14 cellular contexts compared by ENCODE assay signal in the genomic region with DNA sequence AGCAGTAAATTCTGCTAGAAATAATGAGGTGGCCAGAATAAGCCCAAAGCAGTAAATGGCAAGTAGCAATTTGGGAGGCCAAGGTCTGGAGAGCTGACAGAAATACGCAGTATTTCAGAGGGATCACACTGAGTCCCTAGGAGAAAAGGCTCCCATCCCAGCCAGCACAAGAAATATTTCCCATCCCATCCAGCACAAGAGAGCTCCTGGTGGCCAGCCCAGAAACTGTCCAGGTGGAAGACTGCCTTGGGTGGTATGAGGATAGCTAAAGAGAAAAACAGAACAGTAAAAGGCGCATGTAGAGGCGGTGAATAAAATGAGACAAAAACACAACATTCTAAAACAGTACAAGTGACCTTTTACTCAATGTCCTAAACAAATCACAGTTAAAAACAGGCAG.
A peak's percentile ranks its signal among the peaks of the same experiment; 100 is the strongest.
DNase-seq lines count a peak whose midpoint lies in the region; ATAC-seq and TF ChIP-seq lines count a peak whose summit lies in the region.
"Had no signal": no experiment of that assay in that cellular context is flagged by ENCODE, and none has a peak within 500 bp of the region (broad histone marks: within the 10 kb centered on the region; RNA-seq: fewer than 3 reads in every experiment).

No MANE protein-coding gene starts in this region.

- DNase-seq in Right ventricle myocardium superior (no peak), left cardiac atrium (no peak), Panc1 (ENCODE audit: low read depth, low spot score) (no peak), epithelial cell of proximal tubule (ENCODE audit: low read depth) (no peak), retinal pigment epithelial cell (ENCODE audit: low read depth) (no peak), kidney glomerular epithelial cell (lab: John Stamatoyannopoulos, UW) (no peak), AG20443 (ENCODE audit: low spot score) (no peak), ovary (no peak)
- DNase-seq: adrenal gland; AML-193; foreskin melanocyte; stimulated activated CD4-positive, alpha-beta T cell treated with anti-CD3 and anti-CD28 coated beads, Interleukin-12 subunit alpha, Interleukin-12 subunit beta, amount 100 ng/mL, for 4 hours; stimulated activated naive CD4-positive, alpha-beta T cell treated with Interleukin-2 at 50 U/mL for 16 hours had no signal

- H3K36me3 ChIP-seq in Panc1 (ENCODE audit: control insufficient read depth, insufficient read depth, low read length): peaks cover 7% of the 10 kb centered on the region
- no peaks in the 10 kb centered on the region for H3K36me3 ChIP-seq in ovary

- H3K27ac ChIP-seq in Panc1 (ENCODE audit: low read length) (no peak overlapping the region), ovary (no peak overlapping the region)
- H3K27ac ChIP-seq: adrenal gland, SK-N-MC had no signal

- H3K4me3 ChIP-seq in Panc1 (ENCODE audit: low read depth in 2 of 2, low read length in 2 of 2) (no peak overlapping the region), epithelial cell of proximal tubule (ENCODE audit: low read depth, low read length) (no peak overlapping the region), retinal pigment epithelial cell (ENCODE audit: low read length) (no peak overlapping the region), ovary (no peak overlapping the region)
- H3K4me3 ChIP-seq: adrenal gland, SK-N-MC had no signal

- TF ChIP-seq EP300 in ovary (IDR thresholded peaks at IDR 0.05): no peak

- POLR2A ChIA-PET in Panc1 (lab: Charles Lee): interaction anchor here (0.6 kb wide), 1 partner anchor 368 kb away, joined by 21 read pairs; no protein-coding TSS in a partner anchor

- peak; percentile 55 for TF ChIP-seq CTCF in Panc1 (IDR thresholded peaks at IDR 0.05)
- peak; percentile 43 for TF ChIP-seq CTCF in epithelial cell of proximal tubule (conservative IDR thresholded peaks at IDR 0.05; ENCODE audit: low read depth, low read length)
- peak; percentile 39 for TF ChIP-seq CTCF in retinal pigment epithelial cell (conservative IDR thresholded peaks at IDR 0.05; ENCODE audit: low read depth, low read length)
- no peak for TF ChIP-seq CTCF in ovary (IDR thresholded peaks at IDR 0.05)

- in situ Hi-C loops in Panc1 (cut with HindIII; ENCODE audit: low pct_unique_long_range_greater_than_20kb, low sequenced_read_pairs): no loop called here

- ATAC-seq in Right ventricle myocardium superior (ENCODE audit: poor library complexity): peak; percentile 36
- ATAC-seq in left cardiac atrium: no peak
- peak; percentile 78 for ATAC-seq in Panc1

- H3K4me1 ChIP-seq in Panc1 (ENCODE audit: control insufficient read depth, insufficient read depth, low read length) (no peaks in the 10 kb centered on the region), ovary (ENCODE audit: insufficient read depth) (no peaks in the 10 kb centered on the region)
- H3K4me1 ChIP-seq: adrenal gland had no signal

- BruUV-seq in Panc1 (replicated peaks; lab: Mats Ljungman, UMichigan): no TSS peak

- intact Hi-C loops in Right ventricle myocardium superior (cut with DNase I) (no loop called here), left cardiac atrium (cut with DNase I) (no loop called here), Panc1 (cut with micrococcal nuclease; ENCODE audit: unreplicated experiment) (no loop called here), ovary (cut with DNase I) (no loop called here)

- no peaks in the 10 kb centered on the region for H3K9me3 ChIP-seq in Panc1 (ENCODE audit: control insufficient read depth, insufficient read depth, low read depth, low read length)
- H3K9me3 ChIP-seq in ovary: no peaks in the 10 kb centered on the region
- H3K9me3 ChIP-seq: adrenal gland had no signal

- H3K27me3 ChIP-seq in Panc1 (ENCODE audit: control insufficient read depth, insufficient read depth, low read length): no peaks in the 10 kb centered on the region
- H3K27me3 ChIP-seq in ovary: no peaks in the 10 kb centered on the region
- H3K27me3 ChIP-seq: adrenal gland had no signal

- WGBS in ovary, 3 donors: 81 to 96% (median 92%) methylated on average over 3 of the region's 3 CpGs

- CTCF ChIA-PET in Panc1 (lab: Charles Lee): interaction anchor here (0.6 kb wide), 1 partner anchor 152 kb away, joined by 5 read pairs; no protein-coding TSS in a partner anchor

- no peak for TF ChIP-seq POLR2A in ovary (IDR thresholded peaks at IDR 0.05)

Comparison
In these comparisons a context has a peak if more than half of its experiments do, and no peak if none do; other contexts are left out.
1. ATAC-seq: peak in Right ventricle myocardium superior (single experiment) and Panc1 (single experiment); none in left cardiac atrium (0 of 2).
2. CTCF ChIP-seq: peak in Panc1 (single experiment), epithelial cell of proximal tubule (single experiment) and retinal pigment epithelial cell (single experiment); none in ovary (0 of 3).